ENCODE assay signal across 1 cellular context in genomic region chr5:42515504-42515903, GRCh38.
TF ChIP-seq lines count a peak whose summit lies in the region.

No MANE protein-coding gene starts in this region.

TF ChIP-seq in GM23338, 12 proteins besides CTCF, POLR2A, EP300 and RAD21 (continued from another document):
- TF ChIP-seq ZNF462 (CRISPR knock-in tag; IDR thresholded peaks at IDR 0.05) (no peak), POLR2AphosphoS5 (IDR thresholded peaks at IDR 0.05; ENCODE audit: low read depth) (no peak), ETS1 (IDR thresholded peaks at IDR 0.05) (no peak), ZNF331 (CRISPR knock-in tag; IDR thresholded peaks at IDR 0.05; ENCODE audit: low read depth) (no peak)
